34 cellular contexts compared by ENCODE assay signal in genomic region chr20:55667955-55668354, GRCh38.
"Had no signal": no experiment of that assay in that cellular context is flagged by ENCODE, and none has a peak within 500 bp of the region (broad histone marks: within the 10 kb centered on the region; RNA-seq: fewer than 3 reads in every experiment).

No MANE protein-coding gene starts in this region.

- H3K27me3 Mint-ChIP-seq: activated CD4-positive, alpha-beta memory T cell treated with anti-CD3 and anti-CD28 coated beads for 36 hours; activated CD4-positive, alpha-beta T cell treated with anti-CD3 and anti-CD28 coated beads, Interleukin-2, amount 10 ng/mL, durations not matched to agents 24 days and 14 days; activated naive CD8-positive, alpha-beta T cell treated with anti-CD3 and anti-CD28 coated beads for 36 hours; naive B cell had no signal

- H3K36me3 Mint-ChIP-seq: activated CD4-positive, alpha-beta memory T cell treated with anti-CD3 and anti-CD28 coated beads for 36 hours; activated naive CD8-positive, alpha-beta T cell treated with anti-CD3 and anti-CD28 coated beads for 36 hours; immature natural killer cell; naive B cell had no signal

- H3K36me3 ChIP-seq: adrenal gland, esophagus muscularis mucosa, heart left ventricle, left ventricle myocardium inferior, right atrium auricular region, spleen, uterus, WERI-Rb-1 had no signal

- DNase-seq: activated CD4-positive, alpha-beta memory T cell treated with anti-CD3 and anti-CD28 coated beads for 36 hours; activated CD4-positive, alpha-beta T cell treated with anti-CD3 and anti-CD28 coated beads, Interleukin-2, amount 10 ng/mL, durations not matched to agents 24 days and 14 days; activated CD4-positive, CD25-positive, alpha-beta regulatory T cell treated with anti-CD3 and anti-CD28 coated beads, Interleukin-2, amount 50 U/mL, for 72 hours; activated CD8-positive, alpha-beta memory T cell treated with anti-CD3 and anti-CD28 coated beads, Interleukin-2, amount 50 U/mL, for 4 hours; activated effector memory CD4-positive, alpha-beta T cell treated with anti-CD3 and anti-CD28 coated beads, Interleukin-2, amount 50 U/mL, for 16 hours; activated naive CD4-positive, alpha-beta T cell treated with anti-CD3 and anti-CD28 coated beads for 36 hours; activated naive CD8-positive, alpha-beta T cell treated with anti-CD3 and anti-CD28 coated beads for 36 hours; activated T-cell treated with anti-CD3 and anti-CD28 coated beads, Interleukin-2, amount 50 U/mL, for 1 hour; adrenal gland; aorta; body of pancreas; dermis blood vessel endothelial cell; effector CD4-positive, alpha-beta T cell; foreskin keratinocyte; heart left ventricle; hypothalamus; immature natural killer cell; left ventricle myocardium inferior; naive B cell; nucleus accumbens; psoas muscle; spleen; stimulated activated naive CD8-positive, alpha-beta T cell treated with anti-CD3 and anti-CD28 coated beads, Interleukin-15, Interleukin-2, amounts not matched to agents 100 U/mL and 50 U/mL, for 24 hours; testis; trophoblast cell; uterus; WERI-Rb-1 had no signal

- H3K9me3 ChIP-seq: adrenal gland, body of pancreas, esophagus muscularis mucosa, heart left ventricle, left ventricle myocardium inferior, psoas muscle, right atrium auricular region, spleen, testis, uterus had no signal

- H3K4me3 Mint-ChIP-seq: activated CD4-positive, alpha-beta memory T cell treated with anti-CD3 and anti-CD28 coated beads for 36 hours; activated CD4-positive, alpha-beta T cell treated with anti-CD3 and anti-CD28 coated beads, Interleukin-2, amount 10 ng/mL, durations not matched to agents 24 days and 14 days; activated naive CD4-positive, alpha-beta T cell treated with anti-CD3 and anti-CD28 coated beads for 36 hours; activated naive CD8-positive, alpha-beta T cell treated with anti-CD3 and anti-CD28 coated beads for 36 hours; activated T-helper 1 cell treated with anti-CD3 and anti-CD28 coated beads, Interleukin-12 subunit alpha, Interleukin-12 subunit beta, Interleukin-2, Interleukin-4 antibody, amounts not matched to agents 30 ng/mL and 10 ng/mL and 1 ng/mL, durations not matched to agents 14 hours and 24 hours and 36 hours; immature natural killer cell; naive B cell; neural crest cell had no signal

- H3K27ac Mint-ChIP-seq: activated CD4-positive, alpha-beta memory T cell treated with anti-CD3 and anti-CD28 coated beads for 36 hours; activated CD4-positive, alpha-beta T cell treated with anti-CD3 and anti-CD28 coated beads, Interleukin-2, amount 10 ng/mL, durations not matched to agents 24 days and 14 days; activated naive CD4-positive, alpha-beta T cell treated with anti-CD3 and anti-CD28 coated beads for 36 hours; activated naive CD8-positive, alpha-beta T cell treated with anti-CD3 and anti-CD28 coated beads for 36 hours; activated T-helper 1 cell treated with anti-CD3 and anti-CD28 coated beads, Interleukin-12 subunit alpha, Interleukin-12 subunit beta, Interleukin-2, Interleukin-4 antibody, amounts not matched to agents 30 ng/mL and 10 ng/mL and 1 ng/mL, durations not matched to agents 14 hours and 24 hours and 36 hours; immature natural killer cell; naive B cell had no signal

- H3K27me3 ChIP-seq: adrenal gland, body of pancreas, esophagus muscularis mucosa, foreskin keratinocyte, heart left ventricle, right atrium auricular region, spleen, testis, uterus had no signal

- H3K4me1 ChIP-seq: adrenal gland, body of pancreas, esophagus muscularis mucosa, foreskin keratinocyte, heart left ventricle, left ventricle myocardium inferior, parathyroid adenoma, psoas muscle, right atrium auricular region, spleen, testis, uterus had no signal

- H3K4me1 Mint-ChIP-seq: activated CD4-positive, alpha-beta T cell treated with anti-CD3 and anti-CD28 coated beads, Interleukin-2, amount 10 ng/mL, durations not matched to agents 24 days and 14 days; activated naive CD8-positive, alpha-beta T cell treated with anti-CD3 and anti-CD28 coated beads for 36 hours; immature natural killer cell; naive B cell; neural crest cell had no signal

- FAIRE-seq: colon, TTC549 had no signal

- H3K4me3 ChIP-seq: adrenal gland, body of pancreas, esophagus muscularis mucosa, heart left ventricle, left ventricle myocardium inferior, psoas muscle, right atrium auricular region, spleen, testis, uterus had no signal

- H3K9me3 Mint-ChIP-seq: activated CD4-positive, alpha-beta memory T cell treated with anti-CD3 and anti-CD28 coated beads for 36 hours; activated naive CD8-positive, alpha-beta T cell treated with anti-CD3 and anti-CD28 coated beads for 36 hours; neural crest cell had no signal

- H3K27ac ChIP-seq: adrenal gland, body of pancreas, esophagus muscularis mucosa, foreskin keratinocyte, heart left ventricle, left ventricle myocardium inferior, parathyroid adenoma, psoas muscle, right atrium auricular region, spleen, testis, uterus, WERI-Rb-1 had no signal
